ENCODE assay signal across 17 cellular contexts in the genomic region with DNA sequence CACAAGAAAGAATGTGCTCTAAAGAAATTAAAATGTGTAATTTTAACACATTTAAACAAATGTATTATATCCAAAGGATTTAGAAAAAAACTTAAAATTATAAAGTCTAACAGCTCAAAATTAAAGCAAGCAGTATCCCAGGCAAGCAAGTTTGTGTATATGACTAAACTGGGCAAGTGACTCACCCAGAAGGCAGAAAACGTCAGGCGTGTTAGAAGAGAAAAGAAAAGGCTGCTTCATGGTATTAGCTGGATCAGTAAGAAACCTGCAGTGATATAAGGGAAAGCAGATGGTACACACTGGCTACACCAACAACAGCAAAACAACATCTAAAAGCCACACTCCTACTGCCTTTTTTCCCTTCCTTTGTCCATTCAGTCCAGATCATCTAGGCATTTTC.
DNase-seq lines count a peak whose midpoint lies in the region; ATAC-seq and TF ChIP-seq lines count a peak whose summit lies in the region.
"Had no signal": no experiment of that assay in that cellular context is flagged by ENCODE, and none has a peak within 500 bp of the region (broad histone marks: within the 10 kb centered on the region; RNA-seq: fewer than 3 reads in every experiment).

No MANE protein-coding gene starts in this region.

- no peak overlapping the region for H3K9ac ChIP-seq in mammary epithelial cell (ENCODE audit: insufficient read depth, low read length)

- DNase-seq in Daoy (ENCODE audit: low read depth), result peak; percentile 14
- DNase-seq in NCI-H226, result peak; percentile 59
- DNase-seq in mammary epithelial cell, result peak; percentile 46
- DNase-seq in omental fat pad (ENCODE audit: low spot score), result no peak
- no peak for DNase-seq in stimulated activated CD4-positive, alpha-beta T cell treated with anti-CD3 and anti-CD28 coated beads, Interleukin-12 subunit alpha, Interleukin-12 subunit beta, amount 100 ng/mL, for 4 hours
- DNase-seq in NCI-H2196 treated with DMSO at 0.1 percent for 48 hours (lab: John Stamatoyannopoulos, UW; ENCODE audit: unreplicated experiment), result no peak
- DNase-seq in HFFc6, result no peak
- DNase-seq: activated CD4-positive, alpha-beta T cell treated with anti-CD3 and anti-CD28 coated beads for 36 hours; activated naive CD8-positive, alpha-beta T cell treated with anti-CD3 and anti-CD28 coated beads for 36 hours; activated T-cell treated with anti-CD3 and anti-CD28 coated beads for 4 hours; AML-193; MV-4-11; ovary; T-helper 2 cell had no signal

- no peaks in the 10 kb centered on the region for H3K27me3 ChIP-seq in mammary epithelial cell (ENCODE audit: insufficient read depth, low read length)
- H3K27me3 ChIP-seq: ovary had no signal

- H3K9me3 ChIP-seq in mammary epithelial cell (replicated peaks; ENCODE audit: insufficient read depth, low read length) (no peaks in the 10 kb centered on the region), mesodermal cell (ENCODE audit: control insufficient read depth, low read length) (no peaks in the 10 kb centered on the region)
- H3K9me3 ChIP-seq: ovary, thoracic aorta had no signal

- no peak overlapping the region for H3K4me3 ChIP-seq in mammary epithelial cell (replicated peaks in 1 of 3; ENCODE audit: insufficient read depth in 1 of 3, low read depth in 2 of 3, low read length in 3 of 3)
- H3K4me3 ChIP-seq in mesodermal cell (ENCODE audit: extremely low read depth, insufficient read depth, low read length, poor library complexity, severe bottlenecking), result no peak overlapping the region
- H3K4me3 ChIP-seq: ovary, thoracic aorta had no signal

- H3K27ac ChIP-seq in mammary epithelial cell (ENCODE audit: insufficient read depth, low read depth, low read length) (no peak overlapping the region), mesodermal cell (ENCODE audit: low read depth, low read length, severe bottlenecking) (peak overlapping the region; percentile 50)
- H3K27ac ChIP-seq: ovary, thoracic aorta had no signal

- H3K4me1 ChIP-seq in mammary epithelial cell (ENCODE audit: insufficient read depth, low read length), result no peaks in the 10 kb centered on the region
- no peaks in the 10 kb centered on the region for H3K4me1 ChIP-seq in mesodermal cell (ENCODE audit: control insufficient read depth, insufficient read depth, low read length, poor library complexity, severe bottlenecking)

- no peak overlapping the region for H3K4me3 Mint-ChIP-seq in HFFc6
- H3K4me3 Mint-ChIP-seq: activated CD4-positive, alpha-beta T cell treated with anti-CD3 and anti-CD28 coated beads for 36 hours; activated naive CD8-positive, alpha-beta T cell treated with anti-CD3 and anti-CD28 coated beads for 36 hours had no signal

- CTCF ChIA-PET in mammary epithelial cell (lab: Charles Lee; ENCODE audit: low non-redundant PET), result no interaction called here

- no TSS peak for BruUV-seq in mammary epithelial cell (replicated peaks; lab: Mats Ljungman, UMichigan)

- no peaks in the 10 kb centered on the region for H3K79me2 ChIP-seq in mammary epithelial cell (ENCODE audit: insufficient read depth, low read length)

- H4K20me1 ChIP-seq in mammary epithelial cell (ENCODE audit: insufficient read depth, low read length), result no peaks in the 10 kb centered on the region

- no peak for ATAC-seq in omental fat pad (ENCODE audit: low FRiP score)
- ATAC-seq: activated CD4-positive, alpha-beta T cell treated with anti-CD3 and anti-CD28 coated beads for 36 hours; Panc1 had no signal

- dilution Hi-C loops in mammary epithelial cell (cut with HindIII; ENCODE audit: low sequenced_read_pairs), result no loop called here

- intact Hi-C loops in mammary epithelial cell (cut with micrococcal nuclease), result no loop called here

- no peak overlapping the region for H3K27ac Mint-ChIP-seq in HFFc6
- H3K27ac Mint-ChIP-seq: activated CD4-positive, alpha-beta T cell treated with anti-CD3 and anti-CD28 coated beads for 36 hours; activated naive CD8-positive, alpha-beta T cell treated with anti-CD3 and anti-CD28 coated beads for 36 hours had no signal

- no peak overlapping the region for H3K4me2 ChIP-seq in mammary epithelial cell (ENCODE audit: insufficient read depth, low read depth, low read length)

- H3K27me3 Mint-ChIP-seq in HFFc6 (ENCODE audit: insufficient read depth), result peaks cover 2% of the 10 kb centered on the region; the same call in 1 of the 2 replicates
- H3K27me3 Mint-ChIP-seq: activated CD4-positive, alpha-beta T cell treated with anti-CD3 and anti-CD28 coated beads for 36 hours; activated naive CD8-positive, alpha-beta T cell treated with anti-CD3 and anti-CD28 coated beads for 36 hours had no signal

- 11% methylated on average over 2 of the region's 2 CpGs for WGBS in mammary epithelial cell (ENCODE audit: low coverage, missing lambda C conversion rate)
- no CpG with 5 or more reads among the region's 2 CpGs for WGBS in mesodermal cell (ENCODE audit: insufficient coverage in 2 of 2), 2 experiments

- peaks cover 11% of the 10 kb centered on the region for H3K9me3 Mint-ChIP-seq in HFFc6
- H3K9me3 Mint-ChIP-seq: activated naive CD8-positive, alpha-beta T cell treated with anti-CD3 and anti-CD28 coated beads for 36 hours had no signal

- peak overlapping the region; percentile 52 for H2AFZ ChIP-seq in mammary epithelial cell (ENCODE audit: low read depth, low read length)

- H3K36me3 Mint-ChIP-seq in HFFc6 (ENCODE audit: low read depth), result no peaks in the 10 kb centered on the region
- H3K36me3 Mint-ChIP-seq: activated naive CD8-positive, alpha-beta T cell treated with anti-CD3 and anti-CD28 coated beads for 36 hours had no signal

- in situ Hi-C loops in mammary epithelial cell (cut with MboI; ENCODE audit: low sequenced_read_pairs in 2 of 2), result no loop called here

- TF ChIP-seq CTCF in mammary epithelial cell (conservative IDR thresholded peaks at IDR 0.05 in 1 of 2, IDR thresholded peaks at IDR 0.05 in 1 of 2; ENCODE audit: extremely low read depth in 1 of 2, insufficient read depth in 1 of 2, low read depth in 1 of 2, low read length in 2 of 2) (no peak), omental fat pad (IDR thresholded peaks at IDR 0.05) (no peak), HFFc6 (IDR thresholded peaks at IDR 0.05) (no peak)

- H3K36me3 ChIP-seq in mammary epithelial cell (ENCODE audit: insufficient read depth, low read length) (no peaks in the 10 kb centered on the region), mesodermal cell (ENCODE audit: control insufficient read depth, insufficient read depth, low read length) (no peaks in the 10 kb centered on the region)
- H3K36me3 ChIP-seq: ovary, thoracic aorta had no signal

- H3K4me1 Mint-ChIP-seq in HFFc6 (ENCODE audit: low read depth), result no peaks in the 10 kb centered on the region
- H3K4me1 Mint-ChIP-seq: activated CD4-positive, alpha-beta T cell treated with anti-CD3 and anti-CD28 coated beads for 36 hours; activated naive CD8-positive, alpha-beta T cell treated with anti-CD3 and anti-CD28 coated beads for 36 hours had no signal

Comparison
In these comparisons a context has a peak if more than half of its experiments do, and no peak if none do; other contexts are left out.
1. DNase-seq: peak in Daoy (single experiment), NCI-H226 (single experiment) and mammary epithelial cell (single experiment); none in omental fat pad (single experiment), stimulated activated CD4-positive, alpha-beta T cell treated with anti-CD3 and anti-CD28 coated beads, Interleukin-12 subunit alpha, Interleukin-12 subunit beta, amount 100 ng/mL, for 4 hours (single experiment), NCI-H2196 treated with DMSO at 0.1 percent for 48 hours (single experiment) and HFFc6 (single experiment).